ENCODE assay signal across 35 cellular contexts in the genomic region with DNA sequence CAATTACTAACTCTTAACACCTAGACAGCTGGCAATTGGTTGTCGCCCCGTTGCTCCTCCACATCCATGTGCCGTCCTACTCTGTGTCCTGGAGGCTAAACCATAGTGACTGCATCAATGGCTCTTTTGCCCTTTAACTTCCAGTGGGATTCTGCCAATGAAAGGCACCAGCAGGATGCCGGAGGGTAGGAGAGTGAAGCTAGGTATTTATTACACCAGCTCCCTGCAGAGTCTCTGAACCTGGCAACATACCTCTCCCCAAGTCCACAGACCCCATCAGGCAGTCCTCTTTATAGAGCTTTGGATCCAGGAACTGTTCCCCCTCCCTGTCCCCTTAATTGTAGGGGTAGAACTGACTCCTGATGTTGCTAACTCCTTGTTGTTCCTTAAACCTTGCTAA.
"Had no signal": no experiment of that assay in that cellular context is flagged by ENCODE, and none has a peak within 500 bp of the region (broad histone marks: within the 10 kb centered on the region; RNA-seq: fewer than 3 reads in every experiment).

No MANE protein-coding gene starts in this region.

- H3K4me3 ChIP-seq: Peyer's patch, SJSA1 had no signal

- H3K36me3 ChIP-seq: Peyer's patch, SJSA1 had no signal

- H3K36me3 Mint-ChIP-seq: activated CD4-positive, alpha-beta memory T cell treated with anti-CD3 and anti-CD28 coated beads for 36 hours; activated naive CD4-positive, alpha-beta T cell treated with anti-CD3 and anti-CD28 coated beads, Interleukin-2, amount 10 ng/mL, durations not matched to agents 7 days and 5 days; activated naive CD8-positive, alpha-beta T cell; brain had no signal

- DNase-seq: activated CD4-positive, alpha-beta memory T cell treated with anti-CD3 and anti-CD28 coated beads for 36 hours; activated CD4-positive, alpha-beta T cell treated with anti-CD3 and anti-CD28 coated beads for 4 hours; activated CD4-positive, alpha-beta T cell treated with anti-CD3 and anti-CD28 coated beads, Interleukin-2, amount 50 U/mL, for 1 hour; activated CD4-positive, CD25-positive, alpha-beta regulatory T cell treated with anti-CD3 and anti-CD28 coated beads, Interleukin-2, amount 50 U/mL, for 72 hours; activated CD8-positive, alpha-beta memory T cell treated with anti-CD3 and anti-CD28 coated beads, Interleukin-2, amount 50 U/mL, for 4 hours; activated naive CD4-positive, alpha-beta T cell treated with anti-CD3 and anti-CD28 coated beads, Interleukin-2, amount 10 ng/mL, durations not matched to agents 7 days and 5 days; activated naive CD8-positive, alpha-beta T cell treated with anti-CD3 and anti-CD28 coated beads, Interleukin-2, amount 50 U/mL, for 24 hours; activated T-cell treated with anti-CD3 and anti-CD28 coated beads for 4 hours; activated T-cell treated with anti-CD3 and anti-CD28 coated beads, Interleukin-2, amount 50 U/mL, for 4 hours; anterior cingulate cortex; caudate nucleus; cerebellar nuclear complex; MM.1S; MV-4-11; NCI-H1092; NCI-H146; NCI-H187; NCI-H2029 treated with DMSO at 0.1 percent for 48 hours; NCI-H2107; NCI-H2171; NCI-H510A; NCI-H526 treated with DMSO at 0.1 percent for 48 hours; NCI-H774; PC-3; Peyer's patch; RPMI8226; SHP77 treated with DMSO at 0.1 percent for 48 hours; SK-N-SH had no signal

- H3K4me1 Mint-ChIP-seq: activated naive CD4-positive, alpha-beta T cell treated with anti-CD3 and anti-CD28 coated beads, Interleukin-2, amount 10 ng/mL, durations not matched to agents 7 days and 5 days; activated naive CD8-positive, alpha-beta T cell treated with anti-CD3 and anti-CD28 coated beads, Interleukin-2, amount 50 U/mL, for 24 hours; brain had no signal

- H3K4me1 ChIP-seq: Peyer's patch, SJSA1 had no signal

- H3K27ac ChIP-seq: KMS-11, Peyer's patch, SJSA1 had no signal

- H3K27me3 ChIP-seq: Peyer's patch, SJSA1 had no signal

- H3K4me2 ChIP-seq: KMS-11, SK-N-SH had no signal

- H3K4me3 Mint-ChIP-seq: activated CD4-positive, alpha-beta memory T cell treated with anti-CD3 and anti-CD28 coated beads for 36 hours; activated naive CD4-positive, alpha-beta T cell treated with anti-CD3 and anti-CD28 coated beads, Interleukin-2, amount 10 ng/mL, durations not matched to agents 7 days and 5 days; activated naive CD8-positive, alpha-beta T cell; activated naive CD8-positive, alpha-beta T cell treated with anti-CD3 and anti-CD28 coated beads, Interleukin-2, amount 50 U/mL, for 24 hours; activated T-cell treated with anti-CD3 and anti-CD28 coated beads, Interleukin-2, amount 50 U/mL, for 4 hours; activated T-helper 1 cell treated with anti-CD3 and anti-CD28 coated beads, Interleukin-12 subunit alpha, Interleukin-12 subunit beta, Interleukin-2, Interleukin-4 antibody, amounts not matched to agents 30 ng/mL and 10 ng/mL and 1 ng/mL, durations not matched to agents 14 hours and 24 hours and 36 hours; brain; T-helper 1 cell treated with Interleukin-12 subunit alpha and Interleukin-12 subunit beta and Interleukin-4 antibody, amounts not matched to agents 30 μg/mL and 1 μg/mL, for 36 hours; T-helper 2 cell treated with Interferon-gamma antibody and Interleukin-4, amounts not matched to agents 5 μg/mL and 100 μg/mL, for 36 hours had no signal

- H3K9me3 ChIP-seq: Peyer's patch, SJSA1, SK-N-SH had no signal

- H3K27ac Mint-ChIP-seq: activated CD4-positive, alpha-beta memory T cell treated with anti-CD3 and anti-CD28 coated beads for 36 hours; activated naive CD4-positive, alpha-beta T cell treated with anti-CD3 and anti-CD28 coated beads, Interleukin-2, amount 10 ng/mL, durations not matched to agents 7 days and 5 days; activated naive CD8-positive, alpha-beta T cell; activated naive CD8-positive, alpha-beta T cell treated with anti-CD3 and anti-CD28 coated beads, Interleukin-2, amount 50 U/mL, for 24 hours; activated T-helper 1 cell treated with anti-CD3 and anti-CD28 coated beads, Interleukin-12 subunit alpha, Interleukin-12 subunit beta, Interleukin-2, Interleukin-4 antibody, amounts not matched to agents 30 ng/mL and 10 ng/mL and 1 ng/mL, durations not matched to agents 14 hours and 24 hours and 36 hours; brain; T-helper 1 cell treated with Interleukin-12 subunit alpha and Interleukin-12 subunit beta and Interleukin-4 antibody, amounts not matched to agents 30 μg/mL and 1 μg/mL, for 36 hours; T-helper 2 cell treated with Interferon-gamma antibody and Interleukin-4, amounts not matched to agents 5 μg/mL and 100 μg/mL, for 36 hours had no signal

- ATAC-seq: activated naive CD8-positive, alpha-beta T cell treated with anti-CD3 and anti-CD28 coated beads, Interleukin-2, amount 50 U/mL, for 24 hours; activated T-cell treated with anti-CD3 and anti-CD28 coated beads, Interleukin-2, amount 50 U/mL, for 4 hours; PC-3 had no signal

- H3K9ac ChIP-seq: KMS-11, SK-N-SH had no signal

- H3K9me3 Mint-ChIP-seq: activated CD4-positive, alpha-beta memory T cell treated with anti-CD3 and anti-CD28 coated beads for 36 hours; activated naive CD4-positive, alpha-beta T cell treated with anti-CD3 and anti-CD28 coated beads, Interleukin-2, amount 10 ng/mL, durations not matched to agents 7 days and 5 days; activated naive CD8-positive, alpha-beta T cell treated with anti-CD3 and anti-CD28 coated beads, Interleukin-2, amount 50 U/mL, for 24 hours; activated T-cell treated with anti-CD3 and anti-CD28 coated beads, Interleukin-2, amount 50 U/mL, for 4 hours; activated T-helper 1 cell treated with anti-CD3 and anti-CD28 coated beads, Interleukin-12 subunit alpha, Interleukin-12 subunit beta, Interleukin-2, Interleukin-4 antibody, amounts not matched to agents 30 ng/mL and 10 ng/mL and 1 ng/mL, durations not matched to agents 14 hours and 24 hours and 36 hours; T-helper 1 cell treated with Interleukin-12 subunit alpha and Interleukin-12 subunit beta and Interleukin-4 antibody, amounts not matched to agents 30 μg/mL and 1 μg/mL, for 36 hours; T-helper 2 cell treated with Interferon-gamma antibody and Interleukin-4, amounts not matched to agents 5 μg/mL and 100 μg/mL, for 36 hours had no signal
